8 cellular contexts compared by ENCODE assay signal in the genomic region with DNA sequence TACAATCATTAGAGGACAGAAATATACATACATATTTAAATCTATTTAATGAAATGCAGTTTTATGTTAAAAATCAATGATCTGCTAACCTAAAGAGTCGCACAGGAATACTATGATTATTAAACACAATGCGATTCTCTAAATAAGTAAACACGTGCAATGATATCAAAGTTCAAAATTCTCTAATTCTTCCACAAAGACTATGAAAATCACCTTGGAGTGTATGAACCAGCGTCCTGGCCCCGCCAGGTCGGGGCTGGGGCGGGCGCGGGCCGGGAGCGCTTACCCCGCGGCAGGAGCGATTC. TPM values are rescaled to one million over a fixed set of nuclear protein-coding genes. Genes with fewer than 3 reads are reported as not detected.
DNase-seq lines count a peak whose midpoint lies in the region; ATAC-seq and TF ChIP-seq lines count a peak whose summit lies in the region.

No MANE protein-coding gene starts in this region.

- CTCF ChIA-PET in MCF 10A (lab: Yijun Ruan, JAX), result interaction anchor here (0.6 to 2.0 kb wide), 3 partner anchors 20 to 30 kb away, joined by 3 to 6 read pairs (median 4); no protein-coding TSS in a partner anchor

- TF ChIP-seq POLR2A in heart left ventricle (IDR thresholded peaks at IDR 0.05) (no peak), uterus (IDR thresholded peaks at IDR 0.05) (no peak)

- intact Hi-C loops in heart left ventricle (cut with DNase I) (no loop called here), Right ventricle myocardium inferior (cut with DNase I) (loop anchor here (2.0 kb wide), 1 partner anchor 26 kb away; a partner anchor contains a TSS), MCF 10A (cut with micrococcal nuclease) (loop anchor here (1.0 kb wide), 1 partner anchor 26 kb away; a partner anchor contains a TSS), uterus (cut with DNase I; ENCODE audit: low total_unique reads) (no loop called here)

- no peaks in the 10 kb centered on the region for H3K9me3 Mint-ChIP-seq in MCF 10A (ENCODE audit: unreplicated experiment)

- peak overlapping the region in 6 of 12 donors; percentile 87 to 95 (median 92) for H3K27ac ChIP-seq in heart left ventricle
- peak overlapping the region; percentile 88 for H3K27ac ChIP-seq in mesodermal cell (ENCODE audit: low read depth, low read length, severe bottlenecking)
- H3K27ac ChIP-seq in uterus, result peak overlapping the region in 1 of 2 donors; percentile 87

- H3K4me3 Mint-ChIP-seq in MCF 10A (ENCODE audit: unreplicated experiment), result peak overlapping the region; percentile 97

- TSS peak; percentile 46 for BruUV-seq in MCF 10A (replicated peaks; lab: Mats Ljungman, UMichigan)

- H3K9me3 ChIP-seq in heart left ventricle, result no peaks in the 10 kb centered on the region
- no peaks in the 10 kb centered on the region for H3K9me3 ChIP-seq in mesodermal cell (ENCODE audit: control insufficient read depth, low read length)
- no peaks in the 10 kb centered on the region for H3K9me3 ChIP-seq in uterus

- H3K27ac Mint-ChIP-seq in MCF 10A (ENCODE audit: low read depth, unreplicated experiment), result peak overlapping the region; percentile 98

- TF ChIP-seq CTCF in heart left ventricle (IDR thresholded peaks at IDR 0.05) (no peak), MCF 10A (IDR thresholded peaks at IDR 0.05; ENCODE audit: unreplicated experiment) (no peak), uterus (IDR thresholded peaks at IDR 0.05) (no peak)

- peaks cover 8% of the 10 kb centered on the region for H3K36me3 Mint-ChIP-seq in MCF 10A (ENCODE audit: insufficient read depth, unreplicated experiment)

- H3K27me3 ChIP-seq in heart left ventricle, result no peaks in the 10 kb centered on the region
- no peaks in the 10 kb centered on the region for H3K27me3 ChIP-seq in uterus

- ATAC-seq in heart left ventricle (no peak), Right ventricle myocardium inferior (no peak), GM19351 (IDR thresholded peaks at IDR 0.05; ENCODE audit: unreplicated experiment) (no peak)

- H3K27me3 Mint-ChIP-seq in MCF 10A (ENCODE audit: insufficient read depth, unreplicated experiment), result no peaks in the 10 kb centered on the region

- POLR2A ChIA-PET in MCF 10A (lab: Yijun Ruan, JAX), result interaction anchor here (0.5 to 11.9 kb wide), 16 partner anchors 10 to 573 kb away, joined by 3 to 410 read pairs (median 4); a partner anchor contains a TSS

- peaks cover 0 to 12% (median under 1%) of the 10 kb centered on the region in 9 donors for H3K36me3 ChIP-seq in heart left ventricle
- H3K36me3 ChIP-seq in mesodermal cell (ENCODE audit: control insufficient read depth, insufficient read depth, low read length), result peaks cover 36% of the 10 kb centered on the region
- no peaks in the 10 kb centered on the region for H3K36me3 ChIP-seq in uterus

- WGBS in heart left ventricle, 4 donors, result 1 to 2% (median 1%) methylated on average over 13 to 14 of the region's 14 CpGs
- 0% methylated on average over 11 to 12 of the region's 14 CpGs for WGBS in mesodermal cell (ENCODE audit: insufficient coverage in 2 of 2), 2 experiments

- H3K4me1 ChIP-seq in heart left ventricle, result peaks cover 4 to 57% (median 24%) of the 10 kb centered on the region in 12 donors
- H3K4me1 ChIP-seq in mesodermal cell (ENCODE audit: control insufficient read depth, insufficient read depth, low read length, poor library complexity, severe bottlenecking), result peaks cover 11% of the 10 kb centered on the region
- H3K4me1 ChIP-seq in uterus, result no peaks in the 10 kb centered on the region

- peak overlapping the region; percentile 27 to 86 (median 79) for H3K4me3 ChIP-seq in heart left ventricle
- peak overlapping the region; percentile 91 for H3K4me3 ChIP-seq in mesodermal cell (ENCODE audit: extremely low read depth, insufficient read depth, low read length, poor library complexity, severe bottlenecking)
- peak overlapping the region; percentile 61 to 69 for H3K4me3 ChIP-seq in uterus

- DNase-seq in heart left ventricle (no peak), Right ventricle myocardium inferior (ENCODE audit: missing footprints) (no peak), MCF 10A (ENCODE audit: unreplicated experiment) (no peak), uterus (no peak), GM19238 (ENCODE audit: insufficient read length, low spot score) (no peak)
- DNase-seq in activated CD4-positive, CD25-positive, alpha-beta regulatory T cell (lab: John Stamatoyannopoulos, UW), result no peak

- H3K4me1 Mint-ChIP-seq in MCF 10A (ENCODE audit: insufficient read depth, unreplicated experiment), result peaks cover 37% of the 10 kb centered on the region

RNA-seq across cellular contexts. Expression of a gene that starts 0.6 kb away (rescaled TPM):
- total RNA-seq in heart left ventricle, result 10 to 100 TPM; 23.2 to 37.7 (median 32.2) TPM
- polyA plus RNA-seq in heart left ventricle, result 10 to 100 TPM; 25.0 to 33.9 TPM
- 25.2 TPM for total RNA-seq in Right ventricle myocardium inferior
- total RNA-seq in MCF 10A (2022), result 33.6 and 46.5 TPM in 2 replicates
- 57.9 TPM for polyA plus RNA-seq in mesodermal cell (2013, experiment 1 of 2)
- 63.9 TPM for polyA plus RNA-seq in mesodermal cell (2013, experiment 2 of 2)
- total RNA-seq in uterus, result 100 to 1,000 TPM in 1 of 4 donors, 10 to 100 TPM in 3; 41.7 to 104 (median 54.8) TPM

RNA-seq across cellular contexts. Expression of a gene that starts 21.8 kb away (rescaled TPM):
- total RNA-seq in heart left ventricle (10 to 100 TPM in 1 of 9 donors, 1 to 10 TPM in 8; 1.3 to 18.4 (median 2.1) TPM), Right ventricle myocardium inferior (3.8 TPM), MCF 10A (2022) (0.93 and 1.1 TPM in 2 replicates), uterus (10 to 100 TPM in 1 of 4 donors, 1 to 10 TPM in 2, not detected in 1; 1.5 to 11.4 (median 7.7) TPM)
- polyA plus RNA-seq in heart left ventricle, result 1 to 10 TPM; 1.9 to 2.5 TPM
- 4.0 TPM for polyA plus RNA-seq in mesodermal cell (2013, experiment 1 of 2)
- 3.1 TPM for polyA plus RNA-seq in mesodermal cell (2013, experiment 2 of 2)

RNA-seq across cellular contexts. Expression of a gene that starts 25.9 kb away (rescaled TPM):
- total RNA-seq in heart left ventricle (100 to 1,000 TPM in 1 of 9 donors, 10 to 100 TPM in 8; 71.1 to 112 (median 82.1) TPM), Right ventricle myocardium inferior (93.9 TPM), MCF 10A (2022) (68.0 and 96.8 TPM in 2 replicates), uterus (100 to 1,000 TPM in 3 of 4 donors, 10 to 100 TPM in 1; 69.7 to 261 (median 136) TPM)
- polyA plus RNA-seq in heart left ventricle, result 10 to 100 TPM; 32.7 to 48.9 TPM
- 81.9 TPM for polyA plus RNA-seq in mesodermal cell (2013, experiment 1 of 2)
- polyA plus RNA-seq in mesodermal cell (2013, experiment 2 of 2), result 78.0 TPM

Comparison
In these comparisons a context has a peak if more than half of its experiments do, and no peak if none do; other contexts are left out.
1. intact Hi-C loops: an anchor here in Right ventricle myocardium inferior (2.0 kb wide) and MCF 10A (1.0 kb wide); none called in heart left ventricle and uterus.